Comparison of ENCODE assay signal across 1 cellular context in the genomic region with DNA sequence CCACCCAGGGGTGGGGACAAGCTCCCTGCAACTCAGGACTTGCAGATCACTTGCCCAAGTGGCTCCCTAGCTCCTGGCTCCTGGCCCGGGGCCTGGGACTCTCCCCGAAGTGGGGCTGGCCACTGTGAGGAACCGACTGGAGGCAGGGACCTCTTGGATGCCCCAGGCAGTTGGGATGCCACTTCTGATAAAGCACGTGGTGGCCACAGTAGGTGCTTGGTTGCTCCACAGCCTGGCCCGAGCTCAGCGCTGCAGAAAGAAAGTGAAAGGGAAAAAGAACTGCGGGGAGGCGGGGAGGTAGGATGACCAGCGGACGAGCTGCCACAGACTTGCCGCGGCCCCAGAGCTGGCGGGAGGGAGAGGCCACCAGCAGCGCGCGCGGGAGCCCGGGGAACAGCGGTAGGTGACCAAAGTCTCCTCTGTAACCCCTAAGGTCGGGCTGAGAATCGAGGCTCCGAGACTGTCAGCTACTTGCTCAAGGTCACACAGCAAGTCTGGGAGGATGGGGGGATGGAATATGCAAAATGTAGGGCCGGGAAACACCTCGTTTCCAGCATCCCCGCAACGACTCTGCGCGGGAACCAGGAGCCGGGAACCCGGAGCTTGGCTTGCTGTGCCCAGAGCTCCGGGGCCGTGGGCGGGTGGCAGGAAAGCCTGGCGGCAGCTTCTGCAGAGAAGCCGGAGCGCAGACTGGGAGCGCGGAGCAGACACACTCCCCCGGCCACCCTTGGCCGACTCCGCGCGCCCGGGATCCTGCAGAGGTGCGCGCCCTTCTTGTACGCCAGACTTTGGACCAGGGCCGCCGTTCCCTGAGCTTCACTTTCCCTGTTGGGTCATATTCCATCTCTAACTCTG.
TF ChIP-seq lines count a peak whose summit lies in the region.

No MANE protein-coding gene starts in this region.

TF ChIP-seq in HepG2, 621 proteins besides CTCF, POLR2A, EP300 and RAD21 (continued from another document):
- TF ChIP-seq, protein P1, sequence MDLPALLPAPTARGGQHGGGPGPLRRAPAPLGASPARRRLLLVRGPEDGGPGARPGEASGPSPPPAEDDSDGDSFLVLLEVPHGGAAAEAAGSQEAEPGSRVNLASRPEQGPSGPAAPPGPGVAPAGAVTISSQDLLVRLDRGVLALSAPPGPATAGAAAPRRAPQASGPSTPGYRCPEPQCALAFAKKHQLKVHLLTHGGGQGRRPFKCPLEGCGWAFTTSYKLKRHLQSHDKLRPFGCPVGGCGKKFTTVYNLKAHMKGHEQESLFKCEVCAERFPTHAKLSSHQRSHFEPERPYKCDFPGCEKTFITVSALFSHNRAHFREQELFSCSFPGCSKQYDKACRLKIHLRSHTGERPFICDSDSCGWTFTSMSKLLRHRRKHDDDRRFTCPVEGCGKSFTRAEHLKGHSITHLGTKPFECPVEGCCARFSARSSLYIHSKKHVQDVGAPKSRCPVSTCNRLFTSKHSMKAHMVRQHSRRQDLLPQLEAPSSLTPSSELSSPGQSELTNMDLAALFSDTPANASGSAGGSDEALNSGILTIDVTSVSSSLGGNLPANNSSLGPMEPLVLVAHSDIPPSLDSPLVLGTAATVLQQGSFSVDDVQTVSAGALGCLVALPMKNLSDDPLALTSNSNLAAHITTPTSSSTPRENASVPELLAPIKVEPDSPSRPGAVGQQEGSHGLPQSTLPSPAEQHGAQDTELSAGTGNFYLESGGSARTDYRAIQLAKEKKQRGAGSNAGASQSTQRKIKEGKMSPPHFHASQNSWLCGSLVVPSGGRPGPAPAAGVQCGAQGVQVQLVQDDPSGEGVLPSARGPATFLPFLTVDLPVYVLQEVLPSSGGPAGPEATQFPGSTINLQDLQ (CRISPR knock-in tag; IDR thresholded peaks at IDR 0.05): 0 out of 2 replicates have a peak, but pooled peaks have one; percentile 21
- TF ChIP-seq, protein P2, sequence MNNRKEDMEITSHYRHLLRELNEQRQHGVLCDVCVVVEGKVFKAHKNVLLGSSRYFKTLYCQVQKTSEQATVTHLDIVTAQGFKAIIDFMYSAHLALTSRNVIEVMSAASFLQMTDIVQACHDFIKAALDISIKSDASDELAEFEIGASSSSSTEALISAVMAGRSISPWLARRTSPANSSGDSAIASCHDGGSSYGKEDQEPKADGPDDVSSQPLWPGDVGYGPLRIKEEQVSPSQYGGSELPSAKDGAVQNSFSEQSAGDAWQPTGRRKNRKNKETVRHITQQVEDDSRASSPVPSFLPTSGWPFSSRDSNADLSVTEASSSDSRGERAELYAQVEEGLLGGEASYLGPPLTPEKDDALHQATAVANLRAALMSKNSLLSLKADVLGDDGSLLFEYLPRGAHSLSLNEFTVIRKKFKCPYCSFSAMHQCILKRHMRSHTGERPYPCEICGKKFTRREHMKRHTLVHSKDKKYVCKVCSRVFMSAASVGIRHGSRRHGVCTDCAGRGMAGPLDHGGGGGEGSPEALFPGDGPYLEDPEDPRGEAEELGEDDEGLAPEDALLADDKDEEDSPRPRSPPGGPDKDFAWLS (CRISPR knock-in tag; IDR thresholded peaks at IDR 0.05; ENCODE audit: borderline replicate concordance): 0 out of 2 replicates have a peak, but pooled peaks have one; percentile 25
- TF ChIP-seq ZNF768 (CRISPR knock-in tag; IDR thresholded peaks at IDR 0.05) (peak; percentile 94), ZNF800 (CRISPR knock-in tag; IDR thresholded peaks at IDR 0.05) (peak; percentile 71; the same call in 1 of the 2 replicates), ZNF788 (CRISPR knock-in tag; IDR thresholded peaks at IDR 0.05; ENCODE audit: borderline replicate concordance) (0 out of 2 replicates have a peak, but pooled peaks have one; percentile 22), TBX2 (CRISPR knock-in tag; IDR thresholded peaks at IDR 0.05; ENCODE audit: borderline replicate concordance) (0 out of 2 replicates have a peak, but pooled peaks have one; percentile 18), ZNF687 (CRISPR knock-in tag; IDR thresholded peaks at IDR 0.05) (peak; percentile 17; the same call in 1 of the 2 replicates), HOXA3 (CRISPR knock-in tag; IDR thresholded peaks at IDR 0.05) (0 out of 2 replicates have a peak, but pooled peaks have one; percentile 14), ARID4A (CRISPR knock-in tag; IDR thresholded peaks at IDR 0.05; ENCODE audit: borderline replicate concordance) (peak; percentile 39; the same call in 1 of the 2 replicates), ARID2 (CRISPR knock-in tag; IDR thresholded peaks at IDR 0.05; ENCODE audit: borderline replicate concordance) (no peak)
- TF ChIP-seq, protein P3, sequence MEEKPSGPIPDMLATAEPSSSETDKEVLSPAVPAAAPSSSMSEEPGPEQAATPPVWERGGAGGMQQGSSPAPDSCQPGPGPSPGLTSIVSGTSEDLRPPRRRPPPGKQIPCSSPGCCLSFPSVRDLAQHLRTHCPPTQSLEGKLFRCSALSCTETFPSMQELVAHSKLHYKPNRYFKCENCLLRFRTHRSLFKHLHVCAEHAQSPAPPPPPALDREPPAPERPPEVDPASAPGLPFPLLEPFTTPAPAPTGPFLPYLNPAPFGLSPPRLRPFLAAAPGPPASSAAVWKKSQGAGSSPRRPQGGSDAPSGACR (CRISPR knock-in tag; IDR thresholded peaks at IDR 0.05): no peak
